1 cellular context compared by ENCODE assay signal in the genomic region with DNA sequence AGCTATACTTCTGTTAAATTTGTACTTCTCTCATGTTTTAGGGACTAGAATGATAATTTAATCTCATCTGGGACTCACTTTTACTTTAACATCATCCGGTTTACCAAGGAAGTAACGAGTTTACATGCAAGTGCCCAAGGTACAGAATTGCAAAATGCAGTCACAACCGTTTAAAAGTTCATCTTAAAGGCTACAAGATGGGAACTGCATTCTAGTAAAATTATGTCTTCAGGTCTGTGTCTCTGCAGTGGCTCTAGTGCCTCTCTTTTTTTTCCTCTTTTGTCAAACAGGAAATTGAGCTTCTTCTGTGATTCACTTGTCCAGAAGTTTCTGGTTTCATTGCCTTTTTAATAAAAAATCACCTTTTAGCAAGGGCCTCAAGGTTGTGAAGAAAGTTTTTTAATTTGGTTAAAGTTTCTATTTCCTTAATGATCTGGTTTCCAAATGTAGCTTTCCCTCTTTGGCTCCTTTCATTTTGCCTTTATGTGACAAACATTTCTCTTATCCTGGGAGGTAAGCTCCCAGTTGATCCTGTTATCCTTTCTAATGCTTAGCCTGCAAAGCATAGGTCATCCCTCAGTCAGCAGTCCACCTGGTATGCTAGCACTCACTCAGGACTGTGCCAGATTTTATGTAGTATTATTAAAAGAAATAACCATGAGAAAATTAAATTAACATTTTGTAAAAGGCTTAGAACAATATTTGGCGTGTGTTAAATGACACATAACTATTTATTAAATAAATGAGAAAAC.
TF ChIP-seq lines count a peak whose summit lies in the region.

No MANE protein-coding gene starts in this region.

TF ChIP-seq in GM12878, 131 proteins besides CTCF, POLR2A, EP300 and RAD21 (continued from another document):
- TF ChIP-seq, protein P1, sequence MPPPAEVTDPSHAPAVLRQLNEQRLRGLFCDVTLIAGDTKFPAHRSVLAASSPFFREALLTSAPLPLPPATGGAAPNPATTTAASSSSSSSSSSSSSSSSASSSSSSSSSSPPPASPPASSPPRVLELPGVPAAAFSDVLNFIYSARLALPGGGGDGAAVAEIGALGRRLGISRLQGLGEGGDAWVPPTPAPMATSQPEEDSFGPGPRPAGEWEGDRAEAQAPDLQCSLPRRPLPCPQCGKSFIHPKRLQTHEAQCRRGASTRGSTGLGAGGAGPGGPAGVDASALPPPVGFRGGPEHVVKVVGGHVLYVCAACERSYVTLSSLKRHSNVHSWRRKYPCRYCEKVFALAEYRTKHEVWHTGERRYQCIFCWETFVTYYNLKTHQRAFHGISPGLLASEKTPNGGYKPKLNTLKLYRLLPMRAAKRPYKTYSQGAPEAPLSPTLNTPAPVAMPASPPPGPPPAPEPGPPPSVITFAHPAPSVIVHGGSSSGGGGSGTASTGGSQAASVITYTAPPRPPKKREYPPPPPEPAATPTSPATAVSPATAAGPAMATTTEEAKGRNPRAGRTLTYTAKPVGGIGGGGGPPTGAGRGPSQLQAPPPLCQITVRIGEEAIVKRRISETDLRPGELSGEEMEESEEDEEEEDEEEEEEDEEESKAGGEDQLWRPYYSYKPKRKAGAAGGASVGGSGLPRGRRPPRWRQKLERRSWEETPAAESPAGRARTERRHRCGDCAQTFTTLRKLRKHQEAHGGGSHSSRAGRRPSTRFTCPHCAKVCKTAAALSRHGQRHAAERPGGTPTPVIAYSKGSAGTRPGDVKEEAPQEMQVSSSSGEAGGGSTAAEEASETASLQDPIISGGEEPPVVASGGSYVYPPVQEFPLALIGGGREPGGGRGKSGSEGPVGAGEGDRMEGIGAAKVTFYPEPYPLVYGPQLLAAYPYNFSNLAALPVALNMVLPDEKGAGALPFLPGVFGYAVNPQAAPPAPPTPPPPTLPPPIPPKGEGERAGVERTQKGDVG (CRISPR knock-in tag; IDR thresholded peaks at IDR 0.05), result no peak
- TF ChIP-seq YY1 (IDR thresholded peaks at IDR 0.05; ENCODE audit: low read depth, low read length) (no peak), SIN3A (IDR thresholded peaks at IDR 0.05; ENCODE audit: low read depth, low read length) (no peak), ETV6 (conservative IDR thresholded peaks at IDR 0.05 in 1 of 2, IDR thresholded peaks at IDR 0.05 in 1 of 2; ENCODE audit: borderline replicate concordance in 1 of 2, low read depth in 1 of 2) (no peak)
- TF ChIP-seq, protein P2, sequence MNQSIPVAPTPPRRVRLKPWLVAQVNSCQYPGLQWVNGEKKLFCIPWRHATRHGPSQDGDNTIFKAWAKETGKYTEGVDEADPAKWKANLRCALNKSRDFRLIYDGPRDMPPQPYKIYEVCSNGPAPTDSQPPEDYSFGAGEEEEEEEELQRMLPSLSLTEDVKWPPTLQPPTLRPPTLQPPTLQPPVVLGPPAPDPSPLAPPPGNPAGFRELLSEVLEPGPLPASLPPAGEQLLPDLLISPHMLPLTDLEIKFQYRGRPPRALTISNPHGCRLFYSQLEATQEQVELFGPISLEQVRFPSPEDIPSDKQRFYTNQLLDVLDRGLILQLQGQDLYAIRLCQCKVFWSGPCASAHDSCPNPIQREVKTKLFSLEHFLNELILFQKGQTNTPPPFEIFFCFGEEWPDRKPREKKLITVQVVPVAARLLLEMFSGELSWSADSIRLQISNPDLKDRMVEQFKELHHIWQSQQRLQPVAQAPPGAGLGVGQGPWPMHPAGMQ (IDR thresholded peaks at IDR 0.05; ENCODE audit: borderline replicate concordance), result no peak
